ENCODE assay signal across 2 cellular contexts in genomic region chr6:77707603-77708002, GRCh38.
TF ChIP-seq lines count a peak whose summit lies in the region.

No MANE protein-coding gene starts in this region.

TF ChIP-seq in GM23338, 12 proteins besides CTCF, POLR2A, EP300 and RAD21:
- TF ChIP-seq REST (IDR thresholded peaks at IDR 0.05; ENCODE audit: unreplicated experiment): no peak
- no peak for TF ChIP-seq POLR2AphosphoS5 (IDR thresholded peaks at IDR 0.05; ENCODE audit: low read depth)
- no peak for TF ChIP-seq EZH2 (IDR thresholded peaks at IDR 0.05; ENCODE audit: low read depth, unreplicated experiment)
- no peak for TF ChIP-seq ETS1 (IDR thresholded peaks at IDR 0.05)
- no peak for TF ChIP-seq JUNB (IDR thresholded peaks at IDR 0.05; ENCODE audit: unreplicated experiment)
- no peak for TF ChIP-seq ZNF114 (CRISPR knock-in tag; IDR thresholded peaks at IDR 0.05)
- no peak for TF ChIP-seq NANOG (IDR thresholded peaks at IDR 0.05; ENCODE audit: borderline replicate concordance)
- TF ChIP-seq ZNF462 (CRISPR knock-in tag; IDR thresholded peaks at IDR 0.05): no peak
- TF ChIP-seq CREB1 (CRISPR knock-in tag; IDR thresholded peaks at IDR 0.05; ENCODE audit: low read depth): no peak
- TF ChIP-seq EZH2phosphoT487 (IDR thresholded peaks at IDR 0.05; ENCODE audit: unreplicated experiment): no peak
- no peak for TF ChIP-seq ZNF331 (CRISPR knock-in tag; IDR thresholded peaks at IDR 0.05; ENCODE audit: low read depth)
- no peak for TF ChIP-seq STAT1 (IDR thresholded peaks at IDR 0.05; ENCODE audit: unreplicated experiment)
TF ChIP-seq in GM23338: peak in this region for 0.

TF ChIP-seq in HCT116, 20 proteins besides CTCF, POLR2A, EP300 and RAD21 (continued from another document):
- TF ChIP-seq ZBTB33 (IDR thresholded peaks at IDR 0.05; ENCODE audit: extremely low read depth, insufficient replicate concordance, low read length): no peak
- no peak for TF ChIP-seq TCF7L2 (IDR thresholded peaks at IDR 0.05; ENCODE audit: borderline replicate concordance, extremely low read depth, insufficient read depth, insufficient read length)
- TF ChIP-seq EGR1 (IDR thresholded peaks at IDR 0.05; ENCODE audit: low read depth): no peak
- no peak for TF ChIP-seq FOSL1 (IDR thresholded peaks at IDR 0.05; ENCODE audit: low read depth)
- TF ChIP-seq EZH2 (IDR thresholded peaks at IDR 0.05): no peak
- no peak for TF ChIP-seq ZFX (IDR thresholded peaks at IDR 0.05)
- no peak for TF ChIP-seq ATF3 (IDR thresholded peaks at IDR 0.05)
- no peak for TF ChIP-seq YY1 (IDR thresholded peaks at IDR 0.05; ENCODE audit: extremely low read depth, insufficient replicate concordance, low read depth, low read length)
- TF ChIP-seq EZH2phosphoT487 (IDR thresholded peaks at IDR 0.05; ENCODE audit: borderline replicate concordance): no peak
- no peak for TF ChIP-seq CEBPB (IDR thresholded peaks at IDR 0.05; ENCODE audit: low read depth)
- TF ChIP-seq MAX (IDR thresholded peaks at IDR 0.05): no peak
- no peak for TF ChIP-seq POLR2AphosphoS5 (IDR thresholded peaks at IDR 0.05; ENCODE audit: low read depth, low read length)
- no peak for TF ChIP-seq ZNF274 (IDR thresholded peaks at IDR 0.05; ENCODE audit: low read depth, low read length)
- no peak for TF ChIP-seq JUND (IDR thresholded peaks at IDR 0.05)
- TF ChIP-seq CBX3 (IDR thresholded peaks at IDR 0.05; ENCODE audit: low read depth): no peak
